ENCODE assay signal across 1 cellular context in genomic region chr5:174589599-174589998, GRCh38.
TF ChIP-seq lines count a peak whose summit lies in the region.

No MANE protein-coding gene starts in this region.

TF ChIP-seq in HCT116, 20 proteins besides CTCF, POLR2A, EP300 and RAD21:
- TF ChIP-seq EZH2 (IDR thresholded peaks at IDR 0.05) (no peak), ELF1 (IDR thresholded peaks at IDR 0.05; ENCODE audit: borderline replicate concordance, low read depth) (no peak), SIN3A (IDR thresholded peaks at IDR 0.05; ENCODE audit: low read depth) (no peak), POLR2AphosphoS5 (IDR thresholded peaks at IDR 0.05; ENCODE audit: low read depth, low read length) (no peak), TCF7L2 (IDR thresholded peaks at IDR 0.05; ENCODE audit: borderline replicate concordance, extremely low read depth, insufficient read depth, insufficient read length) (peak; percentile 86)
